1 cellular context compared by ENCODE assay signal in the genomic region with DNA sequence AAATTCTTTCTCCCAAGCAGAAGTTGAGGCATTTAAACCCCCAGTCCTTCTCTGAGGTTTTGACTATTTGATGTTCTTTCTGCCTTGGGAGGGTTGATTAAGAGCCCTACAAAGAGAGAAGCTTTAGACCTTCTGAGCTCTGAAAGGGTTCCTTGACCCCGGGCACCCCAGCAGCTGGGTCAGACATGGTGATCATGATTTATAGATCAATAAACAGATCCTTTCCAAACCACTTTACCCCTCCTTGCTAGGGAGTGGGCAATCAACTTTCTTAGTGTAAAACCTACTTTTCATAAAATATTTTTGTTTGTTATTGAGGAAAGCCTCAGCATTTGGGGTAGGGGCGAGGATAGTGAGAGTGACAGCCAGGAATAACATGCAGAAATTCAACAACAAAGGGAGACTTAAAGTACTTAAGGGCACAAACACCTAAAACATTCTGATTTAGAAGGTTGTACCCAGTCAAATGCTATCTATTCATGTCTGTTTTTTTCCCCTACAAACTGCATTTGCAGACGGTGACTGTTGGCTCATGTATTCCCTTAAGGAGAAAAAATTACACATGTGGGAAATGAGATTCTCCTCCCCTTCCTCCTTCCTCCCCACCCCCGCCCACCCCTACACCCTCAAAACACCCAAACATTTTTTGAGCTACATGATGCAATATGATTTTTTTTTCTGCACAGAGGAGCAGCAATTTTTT.
TF ChIP-seq lines count a peak whose summit lies in the region.

No MANE protein-coding gene starts in this region.

TF ChIP-seq in HepG2, 621 proteins besides CTCF, POLR2A, EP300 and RAD21:
- TF ChIP-seq ZNF17 (CRISPR knock-in tag; IDR thresholded peaks at IDR 0.05): no peak
- TF ChIP-seq RFX1 (IDR thresholded peaks at IDR 0.05): no peak
- TF ChIP-seq ZFYVE20 (CRISPR knock-in tag; IDR thresholded peaks at IDR 0.05; ENCODE audit: borderline replicate concordance, low read depth): no peak
- TF ChIP-seq, protein P1, sequence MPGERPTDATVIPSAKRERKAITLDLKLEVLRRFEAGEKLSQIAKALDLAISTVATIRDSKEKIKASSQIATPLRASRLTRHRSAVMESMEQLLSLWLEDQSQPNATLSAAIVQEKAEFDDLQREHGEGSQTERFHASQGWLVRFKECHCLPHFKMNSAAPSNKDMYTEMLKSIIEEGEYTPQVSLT (CRISPR knock-in tag; IDR thresholded peaks at IDR 0.05; ENCODE audit: borderline replicate concordance, low read depth): no peak
- TF ChIP-seq, protein P2, sequence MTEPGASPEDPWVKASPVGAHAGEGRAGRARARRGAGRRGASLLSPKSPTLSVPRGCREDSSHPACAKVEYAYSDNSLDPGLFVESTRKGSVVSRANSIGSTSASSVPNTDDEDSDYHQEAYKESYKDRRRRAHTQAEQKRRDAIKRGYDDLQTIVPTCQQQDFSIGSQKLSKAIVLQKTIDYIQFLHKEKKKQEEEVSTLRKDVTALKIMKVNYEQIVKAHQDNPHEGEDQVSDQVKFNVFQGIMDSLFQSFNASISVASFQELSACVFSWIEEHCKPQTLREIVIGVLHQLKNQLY (CRISPR knock-in tag; IDR thresholded peaks at IDR 0.05): no peak
- TF ChIP-seq ZNF550 (CRISPR knock-in tag; IDR thresholded peaks at IDR 0.05; ENCODE audit: borderline replicate concordance): no peak
- TF ChIP-seq AKAP8 (CRISPR knock-in tag; IDR thresholded peaks at IDR 0.05): no peak
- TF ChIP-seq, protein P3, sequence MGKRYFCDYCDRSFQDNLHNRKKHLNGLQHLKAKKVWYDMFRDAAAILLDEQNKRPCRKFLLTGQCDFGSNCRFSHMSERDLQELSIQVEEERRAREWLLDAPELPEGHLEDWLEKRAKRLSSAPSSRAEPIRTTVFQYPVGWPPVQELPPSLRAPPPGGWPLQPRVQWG (CRISPR knock-in tag; IDR thresholded peaks at IDR 0.05; ENCODE audit: borderline replicate concordance, low read depth): no peak
- no peak for TF ChIP-seq ZNF879 (CRISPR knock-in tag; IDR thresholded peaks at IDR 0.05)
- TF ChIP-seq, protein P4, sequence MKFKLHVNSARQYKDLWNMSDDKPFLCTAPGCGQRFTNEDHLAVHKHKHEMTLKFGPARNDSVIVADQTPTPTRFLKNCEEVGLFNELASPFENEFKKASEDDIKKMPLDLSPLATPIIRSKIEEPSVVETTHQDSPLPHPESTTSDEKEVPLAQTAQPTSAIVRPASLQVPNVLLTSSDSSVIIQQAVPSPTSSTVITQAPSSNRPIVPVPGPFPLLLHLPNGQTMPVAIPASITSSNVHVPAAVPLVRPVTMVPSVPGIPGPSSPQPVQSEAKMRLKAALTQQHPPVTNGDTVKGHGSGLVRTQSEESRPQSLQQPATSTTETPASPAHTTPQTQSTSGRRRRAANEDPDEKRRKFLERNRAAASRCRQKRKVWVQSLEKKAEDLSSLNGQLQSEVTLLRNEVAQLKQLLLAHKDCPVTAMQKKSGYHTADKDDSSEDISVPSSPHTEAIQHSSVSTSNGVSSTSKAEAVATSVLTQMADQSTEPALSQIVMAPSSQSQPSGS (CRISPR knock-in tag; IDR thresholded peaks at IDR 0.05): no peak
- no peak for TF ChIP-seq ZNF335 (CRISPR knock-in tag; IDR thresholded peaks at IDR 0.05)
- TF ChIP-seq, protein P5, sequence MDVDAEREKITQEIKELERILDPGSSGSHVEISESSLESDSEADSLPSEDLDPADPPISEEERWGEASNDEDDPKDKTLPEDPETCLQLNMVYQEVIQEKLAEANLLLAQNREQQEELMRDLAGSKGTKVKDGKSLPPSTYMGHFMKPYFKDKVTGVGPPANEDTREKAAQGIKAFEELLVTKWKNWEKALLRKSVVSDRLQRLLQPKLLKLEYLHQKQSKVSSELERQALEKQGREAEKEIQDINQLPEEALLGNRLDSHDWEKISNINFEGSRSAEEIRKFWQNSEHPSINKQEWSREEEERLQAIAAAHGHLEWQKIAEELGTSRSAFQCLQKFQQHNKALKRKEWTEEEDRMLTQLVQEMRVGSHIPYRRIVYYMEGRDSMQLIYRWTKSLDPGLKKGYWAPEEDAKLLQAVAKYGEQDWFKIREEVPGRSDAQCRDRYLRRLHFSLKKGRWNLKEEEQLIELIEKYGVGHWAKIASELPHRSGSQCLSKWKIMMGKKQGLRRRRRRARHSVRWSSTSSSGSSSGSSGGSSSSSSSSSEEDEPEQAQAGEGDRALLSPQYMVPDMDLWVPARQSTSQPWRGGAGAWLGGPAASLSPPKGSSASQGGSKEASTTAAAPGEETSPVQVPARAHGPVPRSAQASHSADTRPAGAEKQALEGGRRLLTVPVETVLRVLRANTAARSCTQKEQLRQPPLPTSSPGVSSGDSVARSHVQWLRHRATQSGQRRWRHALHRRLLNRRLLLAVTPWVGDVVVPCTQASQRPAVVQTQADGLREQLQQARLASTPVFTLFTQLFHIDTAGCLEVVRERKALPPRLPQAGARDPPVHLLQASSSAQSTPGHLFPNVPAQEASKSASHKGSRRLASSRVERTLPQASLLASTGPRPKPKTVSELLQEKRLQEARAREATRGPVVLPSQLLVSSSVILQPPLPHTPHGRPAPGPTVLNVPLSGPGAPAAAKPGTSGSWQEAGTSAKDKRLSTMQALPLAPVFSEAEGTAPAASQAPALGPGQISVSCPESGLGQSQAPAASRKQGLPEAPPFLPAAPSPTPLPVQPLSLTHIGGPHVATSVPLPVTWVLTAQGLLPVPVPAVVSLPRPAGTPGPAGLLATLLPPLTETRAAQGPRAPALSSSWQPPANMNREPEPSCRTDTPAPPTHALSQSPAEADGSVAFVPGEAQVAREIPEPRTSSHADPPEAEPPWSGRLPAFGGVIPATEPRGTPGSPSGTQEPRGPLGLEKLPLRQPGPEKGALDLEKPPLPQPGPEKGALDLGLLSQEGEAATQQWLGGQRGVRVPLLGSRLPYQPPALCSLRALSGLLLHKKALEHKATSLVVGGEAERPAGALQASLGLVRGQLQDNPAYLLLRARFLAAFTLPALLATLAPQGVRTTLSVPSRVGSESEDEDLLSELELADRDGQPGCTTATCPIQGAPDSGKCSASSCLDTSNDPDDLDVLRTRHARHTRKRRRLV (CRISPR knock-in tag; IDR thresholded peaks at IDR 0.05): no peak
